1 cellular context compared by ENCODE assay signal in the genomic region with DNA sequence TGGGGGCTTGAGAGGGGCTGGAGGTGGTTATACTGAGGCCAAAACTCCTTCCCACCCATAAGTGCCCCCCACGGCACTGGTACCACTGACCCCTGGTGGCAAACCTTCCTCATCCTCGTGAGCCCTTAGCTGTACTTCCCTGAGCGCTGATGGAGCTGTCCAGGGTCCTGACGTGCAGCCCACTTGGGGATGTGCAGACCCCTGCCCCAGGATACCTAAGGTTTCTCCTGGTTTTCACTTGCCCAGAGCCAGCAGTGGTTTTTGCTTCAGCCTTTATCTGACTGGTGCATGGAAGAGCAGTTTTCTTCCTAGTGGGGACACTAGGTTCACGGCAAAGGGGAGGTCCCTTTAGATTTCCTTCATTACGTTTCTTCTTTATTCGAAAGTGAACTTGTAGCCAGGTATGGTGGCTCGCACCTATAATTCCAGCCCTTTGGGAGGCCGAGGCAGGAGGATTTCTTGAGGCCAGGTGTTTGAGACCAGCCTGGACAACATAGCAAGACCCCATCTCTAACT.
TF ChIP-seq lines count a peak whose summit lies in the region.

No MANE protein-coding gene starts in this region.

TF ChIP-seq in K562, 482 proteins besides CTCF, POLR2A, EP300 and RAD21:
- TF ChIP-seq ATF1 (CRISPR knock-in tag; IDR thresholded peaks at IDR 0.05) (no peak), ATF1 (tag; IDR thresholded peaks at IDR 0.05) (no peak), EHMT2 (IDR thresholded peaks at IDR 0.05) (peak; percentile 97), POLR3A (IDR thresholded peaks at IDR 0.05; ENCODE audit: borderline replicate concordance, extremely low read depth, insufficient read depth, insufficient read length) (no peak), ZNF217 (CRISPR knock-in tag; IDR thresholded peaks at IDR 0.05) (no peak), CCAR2 (IDR thresholded peaks at IDR 0.05; ENCODE audit: low read depth, low read length) (no peak), BRD4 (IDR thresholded peaks at IDR 0.05) (no peak), ZBTB7A (IDR thresholded peaks at IDR 0.05; ENCODE audit: borderline replicate concordance, control insufficient read depth, low read depth, low read length) (peak; percentile 88; the same call in 1 of the 2 replicates), STAG1 (CRISPR knock-in tag; IDR thresholded peaks at IDR 0.05; ENCODE audit: borderline replicate concordance) (peak; percentile 23; the same call in 1 of the 2 replicates), NFE2 (IDR thresholded peaks at IDR 0.05; ENCODE audit: low read depth) (no peak), NCOA1 (IDR thresholded peaks at IDR 0.05; ENCODE audit: low read depth) (0 out of 2 replicates have a peak, but pooled peaks have one; percentile 30), SMC3 (conservative IDR thresholded peaks at IDR 0.05; ENCODE audit: insufficient read depth, low read depth, low read length) (0 out of 2 replicates have a peak, but pooled peaks have one; percentile 2), CBX5 (IDR thresholded peaks at IDR 0.05; ENCODE audit: borderline replicate concordance, low read depth) (no peak), MAZ (CRISPR knock-in tag; conservative IDR thresholded peaks at IDR 0.05 in 1 of 2, IDR thresholded peaks at IDR 0.05 in 1 of 2) (0 out of 4 replicates have a peak, but pooled peaks of 1 of the 2 experiments have one; percentile 21), ZNF766 (CRISPR knock-in tag; conservative IDR thresholded peaks at IDR 0.05) (0 out of 2 replicates have a peak, but pooled peaks have one; percentile 36), PRMT5 (CRISPR knock-in tag; IDR thresholded peaks at IDR 0.05) (peak; percentile 76; the same call in 1 of the 2 replicates), ZNF589 (CRISPR knock-in tag; IDR thresholded peaks at IDR 0.05; ENCODE audit: low read depth) (no peak), RB1 (IDR thresholded peaks at IDR 0.05; ENCODE audit: low read depth) (0 out of 2 replicates have a peak, but pooled peaks have one; percentile 22), MIER1 (IDR thresholded peaks at IDR 0.05; ENCODE audit: low read depth) (peak; percentile 94)
- TF ChIP-seq, protein P1, sequence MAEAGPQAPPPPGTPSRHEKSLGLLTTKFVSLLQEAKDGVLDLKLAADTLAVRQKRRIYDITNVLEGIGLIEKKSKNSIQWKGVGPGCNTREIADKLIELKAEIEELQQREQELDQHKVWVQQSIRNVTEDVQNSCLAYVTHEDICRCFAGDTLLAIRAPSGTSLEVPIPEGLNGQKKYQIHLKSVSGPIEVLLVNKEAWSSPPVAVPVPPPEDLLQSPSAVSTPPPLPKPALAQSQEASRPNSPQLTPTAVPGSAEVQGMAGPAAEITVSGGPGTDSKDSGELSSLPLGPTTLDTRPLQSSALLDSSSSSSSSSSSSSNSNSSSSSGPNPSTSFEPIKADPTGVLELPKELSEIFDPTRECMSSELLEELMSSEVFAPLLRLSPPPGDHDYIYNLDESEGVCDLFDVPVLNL (CRISPR knock-in tag; IDR thresholded peaks at IDR 0.05; ENCODE audit: low read depth), result no peak
- TF ChIP-seq, protein P2, sequence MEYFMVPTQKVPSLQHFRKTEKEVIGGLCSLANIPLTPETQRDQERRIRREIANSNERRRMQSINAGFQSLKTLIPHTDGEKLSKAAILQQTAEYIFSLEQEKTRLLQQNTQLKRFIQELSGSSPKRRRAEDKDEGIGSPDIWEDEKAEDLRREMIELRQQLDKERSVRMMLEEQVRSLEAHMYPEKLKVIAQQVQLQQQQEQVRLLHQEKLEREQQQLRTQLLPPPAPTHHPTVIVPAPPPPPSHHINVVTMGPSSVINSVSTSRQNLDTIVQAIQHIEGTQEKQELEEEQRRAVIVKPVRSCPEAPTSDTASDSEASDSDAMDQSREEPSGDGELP (CRISPR knock-in tag; IDR thresholded peaks at IDR 0.05; ENCODE audit: borderline replicate concordance), result peak; percentile 27; the same call in 1 of the 2 replicates
- TF ChIP-seq, protein P3, sequence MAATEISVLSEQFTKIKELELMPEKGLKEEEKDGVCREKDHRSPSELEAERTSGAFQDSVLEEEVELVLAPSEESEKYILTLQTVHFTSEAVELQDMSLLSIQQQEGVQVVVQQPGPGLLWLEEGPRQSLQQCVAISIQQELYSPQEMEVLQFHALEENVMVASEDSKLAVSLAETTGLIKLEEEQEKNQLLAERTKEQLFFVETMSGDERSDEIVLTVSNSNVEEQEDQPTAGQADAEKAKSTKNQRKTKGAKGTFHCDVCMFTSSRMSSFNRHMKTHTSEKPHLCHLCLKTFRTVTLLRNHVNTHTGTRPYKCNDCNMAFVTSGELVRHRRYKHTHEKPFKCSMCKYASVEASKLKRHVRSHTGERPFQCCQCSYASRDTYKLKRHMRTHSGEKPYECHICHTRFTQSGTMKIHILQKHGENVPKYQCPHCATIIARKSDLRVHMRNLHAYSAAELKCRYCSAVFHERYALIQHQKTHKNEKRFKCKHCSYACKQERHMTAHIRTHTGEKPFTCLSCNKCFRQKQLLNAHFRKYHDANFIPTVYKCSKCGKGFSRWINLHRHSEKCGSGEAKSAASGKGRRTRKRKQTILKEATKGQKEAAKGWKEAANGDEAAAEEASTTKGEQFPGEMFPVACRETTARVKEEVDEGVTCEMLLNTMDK (IDR thresholded peaks at IDR 0.05; ENCODE audit: borderline replicate concordance, insufficient read depth, low read depth, low read length, poor library complexity, severe bottlenecking), result no peak
- TF ChIP-seq, protein P4, sequence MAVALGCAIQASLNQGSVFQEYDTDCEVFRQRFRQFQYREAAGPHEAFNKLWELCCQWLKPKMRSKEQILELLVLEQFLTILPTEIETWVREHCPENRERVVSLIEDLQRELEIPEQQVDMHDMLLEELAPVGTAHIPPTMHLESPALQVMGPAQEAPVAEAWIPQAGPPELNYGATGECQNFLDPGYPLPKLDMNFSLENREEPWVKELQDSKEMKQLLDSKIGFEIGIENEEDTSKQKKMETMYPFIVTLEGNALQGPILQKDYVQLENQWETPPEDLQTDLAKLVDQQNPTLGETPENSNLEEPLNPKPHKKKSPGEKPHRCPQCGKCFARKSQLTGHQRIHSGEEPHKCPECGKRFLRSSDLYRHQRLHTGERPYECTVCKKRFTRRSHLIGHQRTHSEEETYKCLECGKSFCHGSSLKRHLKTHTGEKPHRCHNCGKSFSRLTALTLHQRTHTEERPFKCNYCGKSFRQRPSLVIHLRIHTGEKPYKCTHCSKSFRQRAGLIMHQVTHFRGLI (CRISPR knock-in tag; IDR thresholded peaks at IDR 0.05), result no peak
- TF ChIP-seq, protein P5, sequence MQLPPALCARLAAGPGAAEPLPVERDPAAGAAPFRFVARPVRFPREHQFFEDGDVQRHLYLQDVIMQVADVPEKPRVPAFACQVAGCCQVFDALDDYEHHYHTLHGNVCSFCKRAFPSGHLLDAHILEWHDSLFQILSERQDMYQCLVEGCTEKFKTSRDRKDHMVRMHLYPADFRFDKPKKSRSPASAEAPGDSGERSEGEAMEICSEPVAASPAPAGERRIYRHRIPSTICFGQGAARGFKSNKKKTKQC (CRISPR knock-in tag; IDR thresholded peaks at IDR 0.05), result peak; percentile 64
- TF ChIP-seq, protein P6, sequence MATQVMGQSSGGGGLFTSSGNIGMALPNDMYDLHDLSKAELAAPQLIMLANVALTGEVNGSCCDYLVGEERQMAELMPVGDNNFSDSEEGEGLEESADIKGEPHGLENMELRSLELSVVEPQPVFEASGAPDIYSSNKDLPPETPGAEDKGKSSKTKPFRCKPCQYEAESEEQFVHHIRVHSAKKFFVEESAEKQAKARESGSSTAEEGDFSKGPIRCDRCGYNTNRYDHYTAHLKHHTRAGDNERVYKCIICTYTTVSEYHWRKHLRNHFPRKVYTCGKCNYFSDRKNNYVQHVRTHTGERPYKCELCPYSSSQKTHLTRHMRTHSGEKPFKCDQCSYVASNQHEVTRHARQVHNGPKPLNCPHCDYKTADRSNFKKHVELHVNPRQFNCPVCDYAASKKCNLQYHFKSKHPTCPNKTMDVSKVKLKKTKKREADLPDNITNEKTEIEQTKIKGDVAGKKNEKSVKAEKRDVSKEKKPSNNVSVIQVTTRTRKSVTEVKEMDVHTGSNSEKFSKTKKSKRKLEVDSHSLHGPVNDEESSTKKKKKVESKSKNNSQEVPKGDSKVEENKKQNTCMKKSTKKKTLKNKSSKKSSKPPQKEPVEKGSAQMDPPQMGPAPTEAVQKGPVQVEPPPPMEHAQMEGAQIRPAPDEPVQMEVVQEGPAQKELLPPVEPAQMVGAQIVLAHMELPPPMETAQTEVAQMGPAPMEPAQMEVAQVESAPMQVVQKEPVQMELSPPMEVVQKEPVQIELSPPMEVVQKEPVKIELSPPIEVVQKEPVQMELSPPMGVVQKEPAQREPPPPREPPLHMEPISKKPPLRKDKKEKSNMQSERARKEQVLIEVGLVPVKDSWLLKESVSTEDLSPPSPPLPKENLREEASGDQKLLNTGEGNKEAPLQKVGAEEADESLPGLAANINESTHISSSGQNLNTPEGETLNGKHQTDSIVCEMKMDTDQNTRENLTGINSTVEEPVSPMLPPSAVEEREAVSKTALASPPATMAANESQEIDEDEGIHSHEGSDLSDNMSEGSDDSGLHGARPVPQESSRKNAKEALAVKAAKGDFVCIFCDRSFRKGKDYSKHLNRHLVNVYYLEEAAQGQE (CRISPR knock-in tag; IDR thresholded peaks at IDR 0.05; ENCODE audit: low read depth), result peak; percentile 96
- TF ChIP-seq, protein P7, sequence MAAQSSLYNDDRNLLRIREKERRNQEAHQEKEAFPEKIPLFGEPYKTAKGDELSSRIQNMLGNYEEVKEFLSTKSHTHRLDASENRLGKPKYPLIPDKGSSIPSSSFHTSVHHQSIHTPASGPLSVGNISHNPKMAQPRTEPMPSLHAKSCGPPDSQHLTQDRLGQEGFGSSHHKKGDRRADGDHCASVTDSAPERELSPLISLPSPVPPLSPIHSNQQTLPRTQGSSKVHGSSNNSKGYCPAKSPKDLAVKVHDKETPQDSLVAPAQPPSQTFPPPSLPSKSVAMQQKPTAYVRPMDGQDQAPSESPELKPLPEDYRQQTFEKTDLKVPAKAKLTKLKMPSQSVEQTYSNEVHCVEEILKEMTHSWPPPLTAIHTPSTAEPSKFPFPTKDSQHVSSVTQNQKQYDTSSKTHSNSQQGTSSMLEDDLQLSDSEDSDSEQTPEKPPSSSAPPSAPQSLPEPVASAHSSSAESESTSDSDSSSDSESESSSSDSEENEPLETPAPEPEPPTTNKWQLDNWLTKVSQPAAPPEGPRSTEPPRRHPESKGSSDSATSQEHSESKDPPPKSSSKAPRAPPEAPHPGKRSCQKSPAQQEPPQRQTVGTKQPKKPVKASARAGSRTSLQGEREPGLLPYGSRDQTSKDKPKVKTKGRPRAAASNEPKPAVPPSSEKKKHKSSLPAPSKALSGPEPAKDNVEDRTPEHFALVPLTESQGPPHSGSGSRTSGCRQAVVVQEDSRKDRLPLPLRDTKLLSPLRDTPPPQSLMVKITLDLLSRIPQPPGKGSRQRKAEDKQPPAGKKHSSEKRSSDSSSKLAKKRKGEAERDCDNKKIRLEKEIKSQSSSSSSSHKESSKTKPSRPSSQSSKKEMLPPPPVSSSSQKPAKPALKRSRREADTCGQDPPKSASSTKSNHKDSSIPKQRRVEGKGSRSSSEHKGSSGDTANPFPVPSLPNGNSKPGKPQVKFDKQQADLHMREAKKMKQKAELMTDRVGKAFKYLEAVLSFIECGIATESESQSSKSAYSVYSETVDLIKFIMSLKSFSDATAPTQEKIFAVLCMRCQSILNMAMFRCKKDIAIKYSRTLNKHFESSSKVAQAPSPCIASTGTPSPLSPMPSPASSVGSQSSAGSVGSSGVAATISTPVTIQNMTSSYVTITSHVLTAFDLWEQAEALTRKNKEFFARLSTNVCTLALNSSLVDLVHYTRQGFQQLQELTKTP (IDR thresholded peaks at IDR 0.05; ENCODE audit: low read depth in 1 of 2, partially characterized antibody in 2 of 2), result peak in 1 of 2 experiments; percentile 55
TF ChIP-seq in K562: peak in this region for 14.
